In genomic region chr7:1055084-1055450, GRCh38 we compare ENCODE assay signal across 9 cellular contexts. TPM values are rescaled to one million over a fixed set of nuclear protein-coding genes. Genes with fewer than 3 reads are reported as not detected.
DNase-seq lines count a peak whose midpoint lies in the region; ATAC-seq and TF ChIP-seq lines count a peak whose summit lies in the region.
"Had no signal": no experiment of that assay in that cellular context is flagged by ENCODE, and none has a peak within 500 bp of the region (broad histone marks: within the 10 kb centered on the region; RNA-seq: fewer than 3 reads in every experiment).

No MANE protein-coding gene starts in this region.

- H3K36me3 ChIP-seq in HUES6 (ENCODE audit: control insufficient read depth, insufficient read depth, low read length) = peaks cover 10% of the 10 kb centered on the region

- CTCF ChIA-PET in activated CD8-positive, alpha-beta T cell treated with anti-CD3 and anti-CD28 coated beads for 36 hours (lab: Charles Lee) = interaction anchor here (2.0 to 3.1 kb wide), 2 partner anchors 11 to 62 kb away, joined by 9 to 20 read pairs; no protein-coding TSS in a partner anchor

- no peaks in the 10 kb centered on the region for H3K9me3 ChIP-seq in HUES6 (ENCODE audit: control insufficient read depth, insufficient read depth, low read depth, low read length)
- H3K9me3 ChIP-seq: body of pancreas had no signal

- no peak overlapping the region for H3K4me3 ChIP-seq in HUES6 (ENCODE audit: low read depth, low read length)
- H3K4me3 ChIP-seq: body of pancreas had no signal

- peaks cover 33% of the 10 kb centered on the region for H3K4me1 ChIP-seq in HUES6 (ENCODE audit: control insufficient read depth, insufficient read depth, low read length)

- H3K4me1 Mint-ChIP-seq in activated CD8-positive, alpha-beta T cell treated with anti-CD3 and anti-CD28 coated beads for 36 hours (ENCODE audit: low read depth) = peaks cover 15% of the 10 kb centered on the region

- peak; percentile 68 for DNase-seq in activated CD8-positive, alpha-beta T cell treated with anti-CD3 and anti-CD28 coated beads for 36 hours
- DNase-seq in head of caudate nucleus (peak; percentile 59 to 91 (median 81)), AML-193 (lab: John Stamatoyannopoulos, UW) (no peak)
- DNase-seq in stimulated activated CD4-positive, alpha-beta T cell treated with anti-CD3 and anti-CD28 coated beads, Interleukin-15, amount 100 ng/mL, for 1 hour (ENCODE audit: low read depth in 1 of 2, low spot score in 1 of 2) = peak; percentile 30 to 39

- H3K4me3 Mint-ChIP-seq in activated CD8-positive, alpha-beta T cell treated with anti-CD3 and anti-CD28 coated beads for 36 hours = peak overlapping the region; percentile 60

- POLR2A ChIA-PET in activated CD8-positive, alpha-beta T cell treated with anti-CD3 and anti-CD28 coated beads for 36 hours (lab: Charles Lee) = no interaction called here

- H3K27ac ChIP-seq in HUES6 (ENCODE audit: low read depth, low read length) = 0 out of 2 replicates have a peak overlapping the region, but pooled peaks have one; percentile 6

- no peak for TF ChIP-seq CTCF in activated CD8-positive, alpha-beta T cell treated with anti-CD3 and anti-CD28 coated beads for 36 hours (IDR thresholded peaks at IDR 0.05)

- H3K9ac ChIP-seq in HUES6 (ENCODE audit: low read length) = peak overlapping the region; percentile 7

- H3K27me3 Mint-ChIP-seq in activated CD8-positive, alpha-beta T cell treated with anti-CD3 and anti-CD28 coated beads for 36 hours = no peaks in the 10 kb centered on the region

- no peaks in the 10 kb centered on the region for H3K9me3 Mint-ChIP-seq in activated CD8-positive, alpha-beta T cell treated with anti-CD3 and anti-CD28 coated beads for 36 hours

- no peaks in the 10 kb centered on the region for H3K27me3 ChIP-seq in HUES6 (ENCODE audit: control insufficient read depth, insufficient read depth, low read length)
- H3K27me3 ChIP-seq: body of pancreas had no signal

- peak; percentile 57 for ATAC-seq in activated CD8-positive, alpha-beta T cell treated with anti-CD3 and anti-CD28 coated beads for 36 hours
- ATAC-seq in HG03280 (IDR thresholded peaks at IDR 0.05; ENCODE audit: unreplicated experiment) (no peak), HG03175 (IDR thresholded peaks at IDR 0.05; ENCODE audit: unreplicated experiment) (no peak), HG02610 (IDR thresholded peaks at IDR 0.05; ENCODE audit: unreplicated experiment) (no peak)
- ATAC-seq: body of pancreas had no signal

- no peaks in the 10 kb centered on the region for H3K36me3 Mint-ChIP-seq in activated CD8-positive, alpha-beta T cell treated with anti-CD3 and anti-CD28 coated beads for 36 hours (ENCODE audit: low read depth)

- peak overlapping the region; percentile 25 for H3K27ac Mint-ChIP-seq in activated CD8-positive, alpha-beta T cell treated with anti-CD3 and anti-CD28 coated beads for 36 hours

- intact Hi-C loops in activated CD8-positive, alpha-beta T cell treated with anti-CD3 and anti-CD28 coated beads for 36 hours (cut with micrococcal nuclease) = no loop called here
- intact Hi-C loops in head of caudate nucleus (cut with DNase I) = no loop called here

RNA-seq across cellular contexts. Expression of gene GPR146, which starts 10.7 kb away (rescaled TPM):
- 1 to 10 TPM; 5.6 to 8.5 TPM for total RNA-seq in activated CD8-positive, alpha-beta T cell treated with anti-CD3 and anti-CD28 coated beads for 36 hours

RNA-seq across cellular contexts. Expression of gene GPER1, which starts 32.8 kb away (rescaled TPM):
- total RNA-seq in activated CD8-positive, alpha-beta T cell treated with anti-CD3 and anti-CD28 coated beads for 36 hours = under 1 TPM; 0.16 to 0.18 TPM

Comparison
In these comparisons a context has a peak if more than half of its experiments do, and no peak if none do; other contexts are left out.
1. DNase-seq: peak in activated CD8-positive, alpha-beta T cell treated with anti-CD3 and anti-CD28 coated beads for 36 hours (single experiment), head of caudate nucleus (42 of 42) and stimulated activated CD4-positive, alpha-beta T cell treated with anti-CD3 and anti-CD28 coated beads, Interleukin-15, amount 100 ng/mL, for 1 hour (2 of 2); none in AML-193 (0 of 2).